ENCODE assay signal across 23 cellular contexts in the genomic region with DNA sequence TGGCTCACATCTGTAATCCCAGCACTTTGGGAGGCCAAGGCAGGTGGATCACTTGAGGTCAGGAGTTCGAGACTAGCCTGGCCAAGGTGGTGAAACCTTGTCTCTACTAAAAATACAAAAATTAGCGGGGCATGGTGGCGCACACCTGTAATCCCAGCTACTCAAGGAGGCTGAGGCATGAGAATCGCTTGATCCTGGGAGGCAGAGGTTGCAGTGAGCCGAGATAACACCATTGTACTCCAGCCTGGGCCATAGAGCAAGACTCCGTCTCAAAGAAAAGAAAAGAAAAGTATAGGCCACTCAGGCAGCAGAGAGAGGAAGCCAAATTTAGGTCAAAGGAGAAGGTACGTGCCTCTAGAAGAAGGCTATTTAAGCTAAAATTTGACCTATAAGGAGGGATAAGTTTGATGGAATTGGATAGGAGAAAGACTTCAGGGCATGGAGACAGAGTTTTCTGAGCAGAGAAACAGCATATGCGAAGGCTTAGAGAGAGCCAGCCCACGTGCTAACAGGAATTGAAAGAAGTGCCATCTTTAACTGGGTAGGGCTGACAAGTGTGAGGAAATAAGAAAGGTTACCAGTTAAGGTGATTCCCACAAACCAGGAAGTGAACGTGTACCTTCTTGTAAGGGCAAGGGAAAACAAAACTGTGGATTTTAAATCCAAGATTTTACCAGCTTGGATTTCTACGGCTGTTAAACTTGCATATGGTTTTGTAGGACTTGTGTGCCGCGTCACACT.
A peak's percentile ranks its signal among the peaks of the same experiment; 100 is the strongest.
DNase-seq lines count a peak whose midpoint lies in the region; ATAC-seq and TF ChIP-seq lines count a peak whose summit lies in the region.
"Had no signal": no experiment of that assay in that cellular context is flagged by ENCODE, and none has a peak within 500 bp of the region (broad histone marks: within the 10 kb centered on the region; RNA-seq: fewer than 3 reads in every experiment).

No MANE protein-coding gene starts in this region.

- no peak overlapping the region for H3K23ac ChIP-seq in mesendoderm (ENCODE audit: low read length)

- no CpG with 5 or more reads among the region's 13 CpGs for WGBS in mesendoderm (ENCODE audit: extremely low coverage, insufficient coverage, low lambda C conversion rate)

- H3K27me3 Mint-ChIP-seq in activated CD4-positive, alpha-beta T cell treated with anti-CD3 and anti-CD28 coated beads, Interleukin-2, amount 10 ng/mL, durations not matched to agents 7 days and 5 days = no peaks in the 10 kb centered on the region
- H3K27me3 Mint-ChIP-seq in activated naive CD8-positive, alpha-beta T cell treated with anti-CD3 and anti-CD28 coated beads for 36 hours = no peaks in the 10 kb centered on the region
- peaks cover 2% of the 10 kb centered on the region for H3K27me3 Mint-ChIP-seq in chondrocyte (ENCODE audit: low read depth)

- H3K27ac ChIP-seq in DND-41 (ENCODE audit: low read length) (peak overlapping the region; percentile 98), mesendoderm (ENCODE audit: low read depth, low read length) (no peak overlapping the region)
- H3K27ac ChIP-seq: adrenal gland, breast epithelium, heart left ventricle had no signal

- peaks cover 10% of the 10 kb centered on the region for H3K9me3 Mint-ChIP-seq in activated CD4-positive, alpha-beta T cell treated with anti-CD3 and anti-CD28 coated beads, Interleukin-2, amount 10 ng/mL, durations not matched to agents 7 days and 5 days
- peaks cover 13% of the 10 kb centered on the region for H3K9me3 Mint-ChIP-seq in activated naive CD8-positive, alpha-beta T cell treated with anti-CD3 and anti-CD28 coated beads for 36 hours
- no peaks in the 10 kb centered on the region for H3K9me3 Mint-ChIP-seq in chondrocyte (ENCODE audit: low read depth)
- H3K9me3 Mint-ChIP-seq: GM23338, mesothelial cell of epicardium had no signal

- no peak overlapping the region for H3K4ac ChIP-seq in mesendoderm (ENCODE audit: low read depth, low read length)

- H3K4me2 ChIP-seq in DND-41 (ENCODE audit: insufficient read depth, low read length) (peak overlapping the region; percentile 71), mesendoderm (ENCODE audit: low read length) (no peak overlapping the region)

- H3K4me1 ChIP-seq in DND-41 (ENCODE audit: insufficient read depth, low read length) = peaks cover 65% of the 10 kb centered on the region
- H3K4me1 ChIP-seq in mesendoderm (ENCODE audit: control insufficient read depth, low read depth, low read length) = peaks cover 14% of the 10 kb centered on the region
- H3K4me1 ChIP-seq: adrenal gland, breast epithelium had no signal

- H3K4me3 ChIP-seq in DND-41 (ENCODE audit: low read depth in 1 of 2, low read length in 2 of 2) = 0 out of 4 replicates have a peak overlapping the region, but pooled peaks of 1 of the 2 experiments have one; percentile 6
- H3K4me3 ChIP-seq in mesendoderm (ENCODE audit: low read length) = no peak overlapping the region
- no peak overlapping the region for H3K4me3 ChIP-seq in H7 (ENCODE audit: insufficient read depth, low read depth, low read length)
- H3K4me3 ChIP-seq: adrenal gland, breast epithelium, GM23338, heart left ventricle had no signal

- no peak overlapping the region for H3K9ac ChIP-seq in DND-41 (ENCODE audit: low read depth, low read length)
- H3K9ac ChIP-seq in mesendoderm (ENCODE audit: low read length) = no peak overlapping the region

- TF ChIP-seq CTCF in DND-41 (IDR thresholded peaks at IDR 0.05; ENCODE audit: borderline replicate concordance, extremely low read depth, low read length, poor library complexity, severe bottlenecking) (no peak), chondrocyte (IDR thresholded peaks at IDR 0.05) (no peak)

- H4K8ac ChIP-seq in mesendoderm (ENCODE audit: low read depth, low read length) = no peak overlapping the region

- H4K20me1 ChIP-seq in DND-41 (ENCODE audit: insufficient read depth, low read length) = no peaks in the 10 kb centered on the region

- peak overlapping the region; percentile 36 for H4K5ac ChIP-seq in mesendoderm (ENCODE audit: low read length)

- no peaks in the 10 kb centered on the region for H3K9me3 ChIP-seq in DND-41 (ENCODE audit: insufficient read depth, low read length, severe bottlenecking)
- H3K9me3 ChIP-seq: adrenal gland, breast epithelium, heart left ventricle had no signal

- H3K4me1 Mint-ChIP-seq in activated CD4-positive, alpha-beta T cell treated with anti-CD3 and anti-CD28 coated beads, Interleukin-2, amount 10 ng/mL, durations not matched to agents 7 days and 5 days = peaks cover 79% of the 10 kb centered on the region
- H3K4me1 Mint-ChIP-seq in activated naive CD8-positive, alpha-beta T cell treated with anti-CD3 and anti-CD28 coated beads for 36 hours = peaks cover 67% of the 10 kb centered on the region
- H3K4me1 Mint-ChIP-seq in chondrocyte (ENCODE audit: low read depth) = peaks cover 10% of the 10 kb centered on the region

- ATAC-seq in DND-41 (ENCODE audit: insufficient read depth, low read depth) = no peak
- ATAC-seq: GM23338, heart left ventricle, sciatic nerve had no signal

- no peak overlapping the region for H2BK120ac ChIP-seq in mesendoderm (ENCODE audit: low read depth, low read length)

- no peak overlapping the region for H3K4me3 Mint-ChIP-seq in activated CD4-positive, alpha-beta T cell treated with anti-CD3 and anti-CD28 coated beads, Interleukin-2, amount 10 ng/mL, durations not matched to agents 7 days and 5 days
- H3K4me3 Mint-ChIP-seq in activated naive CD8-positive, alpha-beta T cell treated with anti-CD3 and anti-CD28 coated beads for 36 hours = peak overlapping the region; percentile 29
- H3K4me3 Mint-ChIP-seq in chondrocyte (ENCODE audit: unreplicated experiment) = no peak overlapping the region
- H3K4me3 Mint-ChIP-seq: B cell, GM23338, mesothelial cell of epicardium had no signal

- CTCF ChIA-PET in activated CD4-positive, alpha-beta T cell treated with anti-CD3 and anti-CD28 coated beads, Interleukin-2, amount 10 ng/mL, durations not matched to agents 7 days and 5 days (lab: Charles Lee) = interaction anchor here (2.3 kb wide), 1 partner anchor 23 kb away, joined by 8 read pairs; no protein-coding TSS in a partner anchor

- no peak overlapping the region for H2AK5ac ChIP-seq in mesendoderm (ENCODE audit: low read length)

- no peak overlapping the region for H2BK5ac ChIP-seq in mesendoderm (ENCODE audit: low read length)

- H2AFZ ChIP-seq in DND-41 (ENCODE audit: low read depth, low read length) = no peak overlapping the region
- H2AFZ ChIP-seq: GM23338 had no signal

- H3K27me3 ChIP-seq in DND-41 (ENCODE audit: insufficient read depth, low read length, poor library complexity) (no peaks in the 10 kb centered on the region), mesendoderm (ENCODE audit: insufficient read depth, low read length, poor library complexity) (no peaks in the 10 kb centered on the region), H7 (ENCODE audit: control insufficient read depth, insufficient read depth, low read length) (no peaks in the 10 kb centered on the region)
- H3K27me3 ChIP-seq: adrenal gland, breast epithelium, heart left ventricle had no signal

- H3K36me3 ChIP-seq in DND-41 (ENCODE audit: insufficient read depth, low read length) (peaks cover 15% of the 10 kb centered on the region), mesendoderm (ENCODE audit: control insufficient read depth, insufficient read depth, low read length) (no peaks in the 10 kb centered on the region), H7 (replicated peaks; ENCODE audit: control insufficient read depth, insufficient read depth, low read length) (no peaks in the 10 kb centered on the region)
- H3K36me3 ChIP-seq: adrenal gland, breast epithelium, heart left ventricle had no signal

- H3K79me1 ChIP-seq in mesendoderm (ENCODE audit: low read length) = no peaks in the 10 kb centered on the region

- POLR2A ChIA-PET in activated CD4-positive, alpha-beta T cell treated with anti-CD3 and anti-CD28 coated beads, Interleukin-2, amount 10 ng/mL, durations not matched to agents 7 days and 5 days (lab: Charles Lee) = no interaction called here

- H3K36me3 Mint-ChIP-seq in activated CD4-positive, alpha-beta T cell treated with anti-CD3 and anti-CD28 coated beads, Interleukin-2, amount 10 ng/mL, durations not matched to agents 7 days and 5 days (ENCODE audit: low read depth) = peaks cover 58% of the 10 kb centered on the region
- peaks cover 44% of the 10 kb centered on the region for H3K36me3 Mint-ChIP-seq in activated naive CD8-positive, alpha-beta T cell treated with anti-CD3 and anti-CD28 coated beads for 36 hours
- H3K36me3 Mint-ChIP-seq in chondrocyte (ENCODE audit: low read depth) = no peaks in the 10 kb centered on the region
- H3K36me3 Mint-ChIP-seq: mesothelial cell of epicardium had no signal

- no peak overlapping the region for H2BK15ac ChIP-seq in mesendoderm (replicated peaks; ENCODE audit: low read depth)

- peaks cover 78% of the 10 kb centered on the region for H3K79me2 ChIP-seq in DND-41 (ENCODE audit: insufficient read depth, low read length)
- H3K79me2 ChIP-seq in mesendoderm (ENCODE audit: control insufficient read depth, insufficient read depth, low read length) = no peaks in the 10 kb centered on the region

- no peak overlapping the region for H3K56ac ChIP-seq in mesendoderm (ENCODE audit: low read length)

- no peak for DNase-seq in activated CD4-positive, alpha-beta T cell treated with anti-CD3 and anti-CD28 coated beads, Interleukin-2, amount 10 ng/mL, durations not matched to agents 7 days and 5 days
- no peak for DNase-seq in activated CD4-positive, alpha-beta T cell treated with anti-CD3 and anti-CD28 coated beads, Interleukin-2, amount 50 U/mL, for 48 hours
- DNase-seq in DND-41 (no peak), mesendoderm (no peak), H7 (no peak), SKM-1 (lab: John Stamatoyannopoulos, UW; ENCODE audit: unreplicated experiment) (no peak), chondrocyte (ENCODE audit: low spot score) (no peak)
- no peak for DNase-seq in activated naive CD8-positive, alpha-beta T cell treated with anti-CD3 and anti-CD28 coated beads for 36 hours
- DNase-seq: adrenal gland; Calu3; cortex of kidney; heart left ventricle; NCI-H1092; NCI-H1930; NCI-H748 treated with DMSO at 0.1 percent for 48 hours; posterior cingulate gyrus; stimulated activated CD4-positive, alpha-beta T cell treated with anti-CD3 and anti-CD28 coated beads, Interleukin-15, amount 100 ng/mL, for 24 hours; substantia nigra had no signal

- peak overlapping the region; percentile 39 for H3K27ac Mint-ChIP-seq in activated CD4-positive, alpha-beta T cell treated with anti-CD3 and anti-CD28 coated beads, Interleukin-2, amount 10 ng/mL, durations not matched to agents 7 days and 5 days
- H3K27ac Mint-ChIP-seq in activated naive CD8-positive, alpha-beta T cell treated with anti-CD3 and anti-CD28 coated beads for 36 hours = peak overlapping the region; percentile 98
- no peak overlapping the region for H3K27ac Mint-ChIP-seq in chondrocyte (ENCODE audit: unreplicated experiment)
- H3K27ac Mint-ChIP-seq: B cell, GM23338, mesothelial cell of epicardium had no signal

- no peak overlapping the region for H3K18ac ChIP-seq in mesendoderm (ENCODE audit: low read length)
